In the genomic region with DNA sequence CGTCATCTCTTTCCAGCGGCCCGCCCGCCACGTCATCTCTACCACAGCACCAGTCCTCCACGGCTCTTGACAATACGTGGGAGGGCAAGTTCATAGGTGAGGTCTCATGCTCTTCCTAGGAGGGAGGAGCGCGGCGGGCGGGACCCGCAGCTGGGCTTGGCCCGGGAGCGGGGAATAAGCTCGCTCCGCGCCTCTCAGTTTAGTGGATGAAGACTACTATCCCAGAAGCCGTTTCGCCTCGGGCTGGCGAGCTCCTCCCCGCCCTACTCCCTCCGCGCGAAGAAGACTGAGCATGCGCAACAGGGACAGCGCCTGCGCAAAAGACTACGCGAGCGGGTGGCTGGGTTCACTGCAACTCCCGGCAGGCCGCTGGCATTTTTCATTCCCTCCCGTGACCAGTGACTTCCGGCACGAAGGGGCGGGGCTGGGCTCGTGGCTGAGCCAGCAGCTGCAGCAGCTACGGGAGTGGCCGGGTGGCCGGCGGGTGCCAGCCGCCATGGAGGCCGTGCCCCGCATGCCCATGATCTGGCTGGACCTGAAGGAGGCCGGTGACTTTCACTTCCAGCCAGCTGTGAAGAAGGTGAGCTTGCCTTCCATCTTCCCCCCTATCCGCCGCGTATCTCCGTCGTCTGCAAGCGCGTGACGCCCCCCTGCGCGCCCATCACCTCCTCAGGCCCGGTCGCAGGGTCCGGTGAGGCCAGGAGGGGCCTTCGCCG, we compare ENCODE assay signal across 8 cellular contexts. TPM values are rescaled to one million over a fixed set of nuclear protein-coding genes. Genes with fewer than 3 reads are reported as not detected.
A peak's percentile ranks its signal among the peaks of the same experiment; 100 is the strongest.
DNase-seq lines count a peak whose midpoint lies in the region; ATAC-seq, FAIRE-seq and TF ChIP-seq lines count a peak whose summit lies in the region.

PTPN23 (plus strand) TSS at position 421 of the 716 bp plus-strand sequence; CDS start at position 497, 76 bp downstream.

- no peak for TF ChIP-seq EP300 in H1 (IDR thresholded peaks at IDR 0.05; ENCODE audit: borderline replicate concordance in 1 of 2, low read depth in 2 of 2, low read length in 2 of 2)

- peak within 1 kb of the TSS; percentile 100 for H3K27ac Mint-ChIP-seq in activated CD8-positive, alpha-beta memory T cell treated with anti-CD3 and anti-CD28 coated beads, Interleukin-2, amount 10 ng/mL, durations not matched to agents 7 days and 5 days

- POLR2A ChIA-PET in H1 (lab: Charles Lee; ENCODE audit: partially characterized antibody), result interaction anchor here (0.6 to 2.1 kb wide), 19 partner anchors 9 to 480 kb away, joined by 3 to 9 read pairs (median 5); partner anchors contain the start of genes CCDC12, NBEAL2 and SETD2

- no peaks in the 10 kb centered on the region for H3K27me3 ChIP-seq in NT2/D1 (ENCODE audit: insufficient read depth, insufficient read length)
- no peaks in the 10 kb centered on the region for H3K27me3 ChIP-seq in H1 (replicated peaks in 1 of 4; ENCODE audit: control insufficient read depth in 3 of 4, extremely low read depth in 1 of 4, insufficient read depth in 3 of 4, low read length in 3 of 4)
- no peaks in the 10 kb centered on the region for H3K27me3 ChIP-seq in mesenchymal stem cell (ENCODE audit: control insufficient read depth in 1 of 2, insufficient read depth in 1 of 2, low read length in 2 of 2)

- H2BK12ac ChIP-seq in H1 (ENCODE audit: low read depth, low read length) (peak within 1 kb of the TSS; percentile 60; the same call in 1 of the 2 replicates), mesenchymal stem cell (ENCODE audit: low read length in 2 of 2) (peak within 1 kb of the TSS in 1 of 2 experiments; percentile 32)

- H3K56ac ChIP-seq in H1 (replicated peaks; ENCODE audit: insufficient read length, low read depth, low read length), result peak within 1 kb of the TSS; percentile 62

- H3K79me1 ChIP-seq in H1 (ENCODE audit: low read depth, low read length) (peaks cover 8% of the 10 kb centered on the region), mesenchymal stem cell (replicated peaks; ENCODE audit: low read length, poor library complexity, severe bottlenecking) (peaks cover 17% of the 10 kb centered on the region)

- CTCF ChIA-PET in activated CD8-positive, alpha-beta memory T cell treated with anti-CD3 and anti-CD28 coated beads, Interleukin-2, amount 10 ng/mL, durations not matched to agents 7 days and 5 days (lab: Charles Lee), result interaction anchor here (0.6 to 2.6 kb wide), 9 partner anchors 12 to 609 kb away, joined by 3 to 16 read pairs (median 4); partner anchors contain the start of genes NBEAL2 and SETD2
- CTCF ChIA-PET in H1 (lab: Charles Lee; ENCODE audit: partially characterized antibody), result interaction anchor here (0.6 to 1.1 kb wide), 2 partner anchors 16 to 41 kb away, joined by 3 to 4 read pairs; no protein-coding TSS in a partner anchor

- DNase-seq in COR-L47 (lab: John Stamatoyannopoulos, UW), result peak; percentile 93
- DNase-seq in HUDEP-2 (lab: John Stamatoyannopoulos, UW; ENCODE audit: unreplicated experiment in 76 of 76), result peak; percentile 80 to 99 (median 98)
- peak; percentile 96 for DNase-seq in NT2/D1 (ENCODE audit: low read depth, low spot score)
- DNase-seq in activated CD8-positive, alpha-beta memory T cell treated with anti-CD3 and anti-CD28 coated beads, Interleukin-2, amount 10 ng/mL, durations not matched to agents 7 days and 5 days, result peak; percentile 99
- peak; percentile 96 to 98 for DNase-seq in H1 (ENCODE audit: low read depth in 1 of 2, low spot score in 2 of 2)
- DNase-seq in mesenchymal stem cell, result peak; percentile 99
- peak; percentile 98 for DNase-seq in stimulated activated CD8-positive, alpha-beta memory T cell treated with anti-CD3 and anti-CD28 coated beads, Interleukin-12 subunit alpha, Interleukin-12 subunit beta, amount 100 ng/mL, for 4 hours (ENCODE audit: low read depth)

- FAIRE-seq in H1 (lab: Jason Lieb, UNC), result no peak

- H3K4me3 Mint-ChIP-seq in activated CD8-positive, alpha-beta memory T cell treated with anti-CD3 and anti-CD28 coated beads, Interleukin-2, amount 10 ng/mL, durations not matched to agents 7 days and 5 days, result peak within 1 kb of the TSS; percentile 92

- no peak within 1 kb of the TSS for H2BK120ac ChIP-seq in H1 (replicated peaks; ENCODE audit: low read depth, low read length)
- H2BK120ac ChIP-seq in mesenchymal stem cell (ENCODE audit: low read depth, low read length), result peak within 1 kb of the TSS; percentile 77

- H2AFZ ChIP-seq in H1 (ENCODE audit: low read length) (peak within 1 kb of the TSS; percentile 38), mesenchymal stem cell (ENCODE audit: low read depth, low read length) (peak within 1 kb of the TSS; percentile 47)

- TF ChIP-seq CTCF in H1 (IDR thresholded peaks at IDR 0.05; ENCODE audit: control extremely low read depth in 1 of 3, insufficient read depth in 1 of 3, low read depth in 1 of 3, low read length in 3 of 3), result no peak

- H3K4me1 ChIP-seq in NT2/D1 (ENCODE audit: insufficient read depth, insufficient read length), result peaks cover 7% of the 10 kb centered on the region
- H3K4me1 ChIP-seq in H1 (replicated peaks in 1 of 4; ENCODE audit: control insufficient read depth in 3 of 4, insufficient read depth in 4 of 4, low read length in 3 of 4), result peaks cover 3 to 5% (median 3%) of the 10 kb centered on the region in 4 experiments; a peak in 6 of 7 replicates
- peaks cover 15% of the 10 kb centered on the region for H3K4me1 ChIP-seq in mesenchymal stem cell (ENCODE audit: control insufficient read depth, insufficient read depth, low read depth, low read length)

- no peak for TF ChIP-seq RAD21 in H1 (IDR thresholded peaks at IDR 0.05 in 1 of 2, conservative IDR thresholded peaks at IDR 0.05 in 1 of 2; ENCODE audit: low read depth in 2 of 2, low read length in 2 of 2)

- peaks cover 11% of the 10 kb centered on the region for H3K36me3 Mint-ChIP-seq in activated CD8-positive, alpha-beta memory T cell treated with anti-CD3 and anti-CD28 coated beads, Interleukin-2, amount 10 ng/mL, durations not matched to agents 7 days and 5 days

- H3K9me3 ChIP-seq in NT2/D1 (ENCODE audit: insufficient read depth, low read length) (no peaks in the 10 kb centered on the region), H1 (ENCODE audit: insufficient read depth in 2 of 2, low read depth in 1 of 2, low read length in 1 of 2) (no peaks in the 10 kb centered on the region), mesenchymal stem cell (ENCODE audit: control insufficient read depth, low read length) (no peaks in the 10 kb centered on the region)

- H4K20me1 ChIP-seq in H1 (replicated peaks in 1 of 2; ENCODE audit: control insufficient read depth in 1 of 2, insufficient read depth in 2 of 2, low read length in 2 of 2), result peaks cover 0 to 14% of the 10 kb centered on the region in 2 experiments

- no peaks in the 10 kb centered on the region for H3K9me3 Mint-ChIP-seq in activated CD8-positive, alpha-beta memory T cell treated with anti-CD3 and anti-CD28 coated beads, Interleukin-2, amount 10 ng/mL, durations not matched to agents 7 days and 5 days (ENCODE audit: low read depth)

- peak within 1 kb of the TSS; percentile 95 for H4K5ac ChIP-seq in H1 (ENCODE audit: insufficient read length, low read depth, low read length)

- H2BK20ac ChIP-seq in H1 (ENCODE audit: low read length), result no peak within 1 kb of the TSS

- H4K91ac ChIP-seq in H1 (replicated peaks; ENCODE audit: insufficient read length, low read length), result peak within 1 kb of the TSS; percentile 88
- peak within 1 kb of the TSS; percentile 97 for H4K91ac ChIP-seq in mesenchymal stem cell (ENCODE audit: low read length)

- H3K14ac ChIP-seq in H1 (ENCODE audit: insufficient read length) (no peak within 1 kb of the TSS), mesenchymal stem cell (ENCODE audit: low read length in 2 of 2) (peak within 1 kb of the TSS in 1 of 2 experiments; percentile 99)

- peak; percentile 79 for ATAC-seq in GM21381 (IDR thresholded peaks at IDR 0.05; ENCODE audit: unreplicated experiment)
- peak; percentile 82 for ATAC-seq in activated CD8-positive, alpha-beta memory T cell treated with anti-CD3 and anti-CD28 coated beads, Interleukin-2, amount 10 ng/mL, durations not matched to agents 7 days and 5 days

- peak within 1 kb of the TSS; percentile 91 for H2BK5ac ChIP-seq in H1 (ENCODE audit: low read depth, low read length)
- peak within 1 kb of the TSS; percentile 81 for H2BK5ac ChIP-seq in mesenchymal stem cell (ENCODE audit: low read depth, low read length, poor library complexity, severe bottlenecking)

- WGBS in H1 (ENCODE audit: extremely low coverage in 1 of 2, insufficient coverage in 1 of 2, insufficient read length in 1 of 2, insufficient replicate concordance in 2 of 2, low coverage in 1 of 2, low lambda C conversion rate in 2 of 2, missing lambda C conversion rate in 1 of 2), 2 experiments, result 2% methylated on average over 59 of the region's 61 CpGs; no CpG with 5 or more reads in 1 of the 2 experiments
- under 1% methylated on average over 56 of the region's 61 CpGs for WGBS in mesenchymal stem cell

- H3K9ac ChIP-seq in NT2/D1 (ENCODE audit: insufficient read length, low read depth) (peak within 1 kb of the TSS; percentile 99), H1 (replicated peaks in 1 of 4; ENCODE audit: extremely low read depth in 1 of 4, low read depth in 3 of 4, low read length in 3 of 4) (peak within 1 kb of the TSS; percentile 52 to 84 (median 80)), mesenchymal stem cell (ENCODE audit: low read length) (peak within 1 kb of the TSS; percentile 99)

- H3K4me3 ChIP-seq in NT2/D1 (ENCODE audit: insufficient read length, low read depth) (peak within 1 kb of the TSS; percentile 96), H1 (ENCODE audit: extremely low read depth in 1 of 4, insufficient read depth in 2 of 4, low read depth in 3 of 4, low read length in 4 of 4) (peak within 1 kb of the TSS; percentile 81 to 94 (median 88)), mesenchymal stem cell (ENCODE audit: insufficient read depth in 1 of 2, low read depth in 1 of 2, low read length in 2 of 2) (peak within 1 kb of the TSS; percentile 90 to 93)

- peak; percentile 83 to 95 for TF ChIP-seq POLR2A in H1 (IDR thresholded peaks at IDR 0.05; ENCODE audit: control extremely low read depth in 1 of 2, low read depth in 2 of 2, low read length in 2 of 2)

- H3K23me2 ChIP-seq in H1 (ENCODE audit: low read depth, low read length), result peaks cover 8% of the 10 kb centered on the region

- peak within 1 kb of the TSS; percentile 5; the same call in 1 of the 2 replicates for H2AK5ac ChIP-seq in H1 (ENCODE audit: low read depth, low read length)
- peak within 1 kb of the TSS; percentile 57 for H2AK5ac ChIP-seq in mesenchymal stem cell (ENCODE audit: low read length, severe bottlenecking)

- H3K4me1 Mint-ChIP-seq in activated CD8-positive, alpha-beta memory T cell treated with anti-CD3 and anti-CD28 coated beads, Interleukin-2, amount 10 ng/mL, durations not matched to agents 7 days and 5 days, result peaks cover 45% of the 10 kb centered on the region

- H2BK15ac ChIP-seq in H1 (ENCODE audit: low read length), result no peak within 1 kb of the TSS
- H2BK15ac ChIP-seq in mesenchymal stem cell (ENCODE audit: low read depth, poor library complexity, severe bottlenecking), result peak within 1 kb of the TSS; percentile 95

- H3K79me2 ChIP-seq in H1 (ENCODE audit: control insufficient read depth in 1 of 2, insufficient read depth in 2 of 2, low read length in 2 of 2), result peaks cover 7 to 33% of the 10 kb centered on the region in 2 experiments; a peak in 3 of 4 replicates

- H3K27me3 Mint-ChIP-seq in activated CD8-positive, alpha-beta memory T cell treated with anti-CD3 and anti-CD28 coated beads, Interleukin-2, amount 10 ng/mL, durations not matched to agents 7 days and 5 days, result no peaks in the 10 kb centered on the region

- H3K4me2 ChIP-seq in H1 (ENCODE audit: insufficient read depth in 1 of 2, low read depth in 2 of 2, low read length in 2 of 2) (peak within 1 kb of the TSS; percentile 75 to 91), mesenchymal stem cell (ENCODE audit: low read length, poor library complexity, severe bottlenecking) (peak within 1 kb of the TSS; percentile 86)

- H3K27ac ChIP-seq in H1 (ENCODE audit: low read depth, low read length) (peak within 1 kb of the TSS; percentile 81), mesenchymal stem cell (ENCODE audit: low read length, poor library complexity, severe bottlenecking) (peak within 1 kb of the TSS; percentile 94)

- H3K18ac ChIP-seq in H1 (ENCODE audit: extremely low read depth, low read length) (peak within 1 kb of the TSS; percentile 90), mesenchymal stem cell (ENCODE audit: low read depth in 1 of 2, low read length in 2 of 2) (peak within 1 kb of the TSS; percentile 96 to 99)

- H3K4ac ChIP-seq in H1 (replicated peaks; ENCODE audit: insufficient read length, low read depth, low read length), result peak within 1 kb of the TSS; percentile 90
- H3K4ac ChIP-seq in mesenchymal stem cell (ENCODE audit: low read depth in 1 of 2, low read length in 2 of 2), result peak within 1 kb of the TSS; percentile 36 to 99

- no peak within 1 kb of the TSS for H3K23ac ChIP-seq in H1 (ENCODE audit: insufficient read length)
- H3K23ac ChIP-seq in mesenchymal stem cell (ENCODE audit: low read length in 2 of 2), result peak within 1 kb of the TSS in 1 of 2 experiments; percentile 99

- H3K36me3 ChIP-seq in NT2/D1 (ENCODE audit: insufficient read depth, insufficient read length, low read length), result peaks cover 13% of the 10 kb centered on the region
- no peaks in the 10 kb centered on the region for H3K36me3 ChIP-seq in H1 (ENCODE audit: control insufficient read depth in 2 of 4, insufficient read depth in 4 of 4, low read length in 3 of 4)
- peaks cover 0 to 8% of the 10 kb centered on the region in 2 experiments for H3K36me3 ChIP-seq in mesenchymal stem cell (ENCODE audit: control insufficient read depth in 1 of 2, insufficient read depth in 2 of 2, low read depth in 1 of 2, low read length in 2 of 2)

- H4K8ac ChIP-seq in H1 (ENCODE audit: extremely low read depth, insufficient read depth, low read length) (peak within 1 kb of the TSS; percentile 96), mesenchymal stem cell (ENCODE audit: low read length) (peak within 1 kb of the TSS; percentile 97)

RNA-seq across cellular contexts. Expression of gene PTPN23, which starts in this region (rescaled TPM):
- total RNA-seq in activated CD8-positive, alpha-beta memory T cell treated with anti-CD3 and anti-CD28 coated beads, Interleukin-2, amount 10 ng/mL, durations not matched to agents 7 days and 5 days, result 10 to 100 TPM; 27.0 to 32.9 TPM
- 44.1 and 46.7 TPM in 2 replicates for total RNA-seq in H1 (2021; fragmentation: NEBNext Ultra II Directional; extraction: Animal tissue kit (Norgen Biotek cat#: 25700))
- 2.9 and 5.5 TPM in 2 replicates for polyA plus RNA-seq in H1 (2011; rRNA removed)
- 2.5 TPM for polyA plus RNA-seq in H1 (2011; cell fraction: cytosol; rRNA removed)
- 23.5 TPM for polyA plus RNA-seq in H1 (2011; cell fraction: nucleus; rRNA removed)
- polyA plus RNA-seq in H1 (2012, experiment 1 of 2), result 27.9 to 39.5 TPM (median 35.9 TPM) in 4 replicates
- 29.6 TPM for polyA plus RNA-seq in H1 (2012, experiment 2 of 2)
- polyA plus RNA-seq in H1 (2013, experiment 1 of 2), result 27.1 TPM
- 29.4 TPM for polyA plus RNA-seq in H1 (2013, experiment 2 of 2)
- 12.3 and 13.7 TPM in 2 replicates for polyA minus RNA-seq in H1 (2011; rRNA and poly(A)+ RNA removed)
- polyA minus RNA-seq in H1 (2011; cell fraction: cytosol; rRNA and poly(A)+ RNA removed), result 13.4 TPM
- 23.1 TPM for polyA minus RNA-seq in H1 (2011; cell fraction: nucleus; rRNA and poly(A)+ RNA removed)
- 27.7 TPM for polyA plus RNA-seq in mesenchymal stem cell (2013, experiment 1 of 2)
- polyA plus RNA-seq in mesenchymal stem cell (2013, experiment 2 of 2), result 26.0 TPM

Comparison
In these comparisons a context has a peak if more than half of its experiments do, and no peak if none do; other contexts are left out.
1. Peak in every context shown above with its lines: DNase-seq, ATAC-seq, H3K4me3 ChIP-seq and H3K27ac ChIP-seq.